Comparison of ENCODE assay signal across 8 cellular contexts in genomic region chr7:120792091-120792860, GRCh38.
DNase-seq lines count a peak whose midpoint lies in the region; ATAC-seq lines count a peak whose summit lies in the region.

No MANE protein-coding gene starts in this region.

- DNase-seq in activated gamma-delta T cell treated with Interleukin-2 at 50 U/mL for 16 hours (peak; percentile 48), activated gamma-delta T cell (lab: John Stamatoyannopoulos, UW) (no peak), NCI-H128 (lab: John Stamatoyannopoulos, UW; ENCODE audit: unreplicated experiment) (peak; percentile 2), left colon (peak; percentile 58 to 84)
- DNase-seq in activated CD4-positive, CD25-positive, alpha-beta regulatory T cell (lab: John Stamatoyannopoulos, UW), result peak; percentile 6 to 37 (median 21)
- DNase-seq in central memory CD4-positive, alpha-beta T cell, result peak; percentile 25
- DNase-seq in stimulated activated CD4-positive, alpha-beta T cell treated with anti-CD3 and anti-CD28 coated beads, Interleukin-4, amount 100 ng/mL, for 24 hours, result peak; percentile 60

- ATAC-seq in HG02759 (IDR thresholded peaks at IDR 0.05; ENCODE audit: unreplicated experiment) (peak; percentile 97), left colon (peak; percentile 84)

- intact Hi-C loops in left colon (cut with DNase I, micrococcal nuclease), result no loop called here
